In genomic region chr19:37905936-37906867, GRCh38 we compare ENCODE assay signal across 8 cellular contexts. TPM values are rescaled to one million over a fixed set of nuclear protein-coding genes. Genes with fewer than 3 reads are reported as not detected.
DNase-seq lines count a peak whose midpoint lies in the region; ATAC-seq lines count a peak whose summit lies in the region.

Gene WDR87 (minus strand): TSS chr19:37906594. CDS start chr19:37898239, 8,355 bp downstream.

- in situ Hi-C loops in KBM-7 (cut with MboI; ENCODE audit: low pct_unique_long_range_greater_than_20kb, low sequenced_read_pairs): no loop called here

- intact Hi-C loops in left cardiac atrium (cut with DNase I): loop anchor here in 1 of 2 donors (5.0 kb wide), 1 partner anchor 96 kb away; no protein-coding TSS in a partner anchor

- ATAC-seq in HG03558 (IDR thresholded peaks at IDR 0.05; ENCODE audit: extremely low read depth, unreplicated experiment): peak; percentile 10
- peak; percentile 14 to 46 for ATAC-seq in left cardiac atrium

- DNase-seq in NCI-H1436 (lab: John Stamatoyannopoulos, UW) (peak; percentile 70), NCI-H1436 treated with DMSO at 0.1 percent for 48 hours (lab: John Stamatoyannopoulos, UW) (no peak), RPMI8226 (peak; percentile 32), left cardiac atrium (peak; percentile 26), renal cortical epithelial cell (ENCODE audit: low read depth) (peak; percentile 26), KBM-7 (no peak)
- peak; percentile 42 for DNase-seq in activated naive CD4-positive, alpha-beta T cell treated with Interleukin-2 at 50 U/mL for 16 hours

RNA-seq across cellular contexts. Expression of gene WDR87, which starts in this region (rescaled TPM):
- not detected for total RNA-seq in left cardiac atrium
- total RNA-seq in renal cortical epithelial cell: not detected in 2 replicates

Comparison
In these comparisons a context has a peak if more than half of its experiments do, and no peak if none do; other contexts are left out.
1. DNase-seq: peak in NCI-H1436 (single experiment), RPMI8226 (single experiment) and activated naive CD4-positive, alpha-beta T cell treated with Interleukin-2 at 50 U/mL for 16 hours (single experiment); none in NCI-H1436 treated with DMSO at 0.1 percent for 48 hours (single experiment) and KBM-7 (single experiment).
2. Peak in DNase-seq and ATAC-seq in left cardiac atrium; RNA of the gene not detected or under 1 TPM.
3. Peak in DNase-seq in renal cortical epithelial cell; RNA of the gene not detected or under 1 TPM.